ENCODE assay signal across 1 cellular context in the genomic region with DNA sequence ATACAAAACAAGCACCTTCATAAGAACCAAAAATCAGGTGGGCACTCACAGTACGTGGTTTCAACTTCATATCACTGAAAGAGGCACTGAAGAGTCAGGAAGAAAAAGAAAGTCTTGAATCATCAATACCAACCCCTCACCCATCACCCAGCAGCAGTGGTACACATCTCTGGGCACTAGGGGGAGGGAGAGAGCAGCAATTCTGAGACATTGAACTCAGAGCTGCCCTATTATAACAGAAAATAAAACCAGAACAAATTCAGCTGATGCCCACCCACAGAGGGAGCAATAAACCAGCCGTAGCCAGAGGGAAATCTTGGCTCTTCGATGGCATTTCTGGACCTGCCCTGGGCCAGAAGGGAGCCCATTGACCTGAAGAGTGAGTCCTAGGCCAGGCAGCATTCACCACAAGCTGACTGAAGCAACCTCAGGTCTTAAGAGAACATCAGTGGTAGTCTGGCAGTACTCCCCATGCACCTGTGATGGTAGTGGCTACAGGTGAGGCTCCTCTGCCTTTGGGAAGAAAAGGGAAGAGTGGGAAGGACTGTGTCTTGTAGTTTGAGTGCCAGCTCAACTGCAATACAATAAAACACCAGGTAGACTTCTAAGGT.
TF ChIP-seq lines count a peak whose summit lies in the region.

No MANE protein-coding gene starts in this region.

TF ChIP-seq in WTC11, 78 proteins besides CTCF, POLR2A, EP300 and RAD21 (continued from another document):
- TF ChIP-seq, protein P1, sequence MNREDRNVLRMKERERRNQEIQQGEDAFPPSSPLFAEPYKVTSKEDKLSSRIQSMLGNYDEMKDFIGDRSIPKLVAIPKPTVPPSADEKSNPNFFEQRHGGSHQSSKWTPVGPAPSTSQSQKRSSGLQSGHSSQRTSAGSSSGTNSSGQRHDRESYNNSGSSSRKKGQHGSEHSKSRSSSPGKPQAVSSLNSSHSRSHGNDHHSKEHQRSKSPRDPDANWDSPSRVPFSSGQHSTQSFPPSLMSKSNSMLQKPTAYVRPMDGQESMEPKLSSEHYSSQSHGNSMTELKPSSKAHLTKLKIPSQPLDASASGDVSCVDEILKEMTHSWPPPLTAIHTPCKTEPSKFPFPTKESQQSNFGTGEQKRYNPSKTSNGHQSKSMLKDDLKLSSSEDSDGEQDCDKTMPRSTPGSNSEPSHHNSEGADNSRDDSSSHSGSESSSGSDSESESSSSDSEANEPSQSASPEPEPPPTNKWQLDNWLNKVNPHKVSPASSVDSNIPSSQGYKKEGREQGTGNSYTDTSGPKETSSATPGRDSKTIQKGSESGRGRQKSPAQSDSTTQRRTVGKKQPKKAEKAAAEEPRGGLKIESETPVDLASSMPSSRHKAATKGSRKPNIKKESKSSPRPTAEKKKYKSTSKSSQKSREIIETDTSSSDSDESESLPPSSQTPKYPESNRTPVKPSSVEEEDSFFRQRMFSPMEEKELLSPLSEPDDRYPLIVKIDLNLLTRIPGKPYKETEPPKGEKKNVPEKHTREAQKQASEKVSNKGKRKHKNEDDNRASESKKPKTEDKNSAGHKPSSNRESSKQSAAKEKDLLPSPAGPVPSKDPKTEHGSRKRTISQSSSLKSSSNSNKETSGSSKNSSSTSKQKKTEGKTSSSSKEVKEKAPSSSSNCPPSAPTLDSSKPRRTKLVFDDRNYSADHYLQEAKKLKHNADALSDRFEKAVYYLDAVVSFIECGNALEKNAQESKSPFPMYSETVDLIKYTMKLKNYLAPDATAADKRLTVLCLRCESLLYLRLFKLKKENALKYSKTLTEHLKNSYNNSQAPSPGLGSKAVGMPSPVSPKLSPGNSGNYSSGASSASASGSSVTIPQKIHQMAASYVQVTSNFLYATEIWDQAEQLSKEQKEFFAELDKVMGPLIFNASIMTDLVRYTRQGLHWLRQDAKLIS (CRISPR knock-in tag; IDR thresholded peaks at IDR 0.05; ENCODE audit: borderline replicate concordance): no peak
- no peak for TF ChIP-seq JUN (CRISPR knock-in tag; IDR thresholded peaks at IDR 0.05)
- TF ChIP-seq ZNF396 (CRISPR knock-in tag; IDR thresholded peaks at IDR 0.05; ENCODE audit: borderline replicate concordance): no peak
- no peak for TF ChIP-seq ZNF263 (CRISPR knock-in tag; IDR thresholded peaks at IDR 0.05; ENCODE audit: low read depth)
- no peak for TF ChIP-seq TCF7 (CRISPR knock-in tag; IDR thresholded peaks at IDR 0.05; ENCODE audit: low read depth)
- TF ChIP-seq, protein P2, sequence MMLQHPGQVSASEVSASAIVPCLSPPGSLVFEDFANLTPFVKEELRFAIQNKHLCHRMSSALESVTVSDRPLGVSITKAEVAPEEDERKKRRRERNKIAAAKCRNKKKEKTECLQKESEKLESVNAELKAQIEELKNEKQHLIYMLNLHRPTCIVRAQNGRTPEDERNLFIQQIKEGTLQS (CRISPR knock-in tag; conservative IDR thresholded peaks at IDR 0.05): no peak
- TF ChIP-seq CREM (CRISPR knock-in tag; IDR thresholded peaks at IDR 0.05): no peak
- TF ChIP-seq ZNF232 (CRISPR knock-in tag; IDR thresholded peaks at IDR 0.05): no peak
- TF ChIP-seq, protein P3, sequence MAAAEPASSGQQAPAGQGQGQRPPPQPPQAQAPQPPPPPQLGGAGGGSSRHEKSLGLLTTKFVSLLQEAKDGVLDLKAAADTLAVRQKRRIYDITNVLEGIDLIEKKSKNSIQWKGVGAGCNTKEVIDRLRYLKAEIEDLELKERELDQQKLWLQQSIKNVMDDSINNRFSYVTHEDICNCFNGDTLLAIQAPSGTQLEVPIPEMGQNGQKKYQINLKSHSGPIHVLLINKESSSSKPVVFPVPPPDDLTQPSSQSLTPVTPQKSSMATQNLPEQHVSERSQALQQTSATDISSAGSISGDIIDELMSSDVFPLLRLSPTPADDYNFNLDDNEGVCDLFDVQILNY (CRISPR knock-in tag; IDR thresholded peaks at IDR 0.05): no peak
- no peak for TF ChIP-seq SOX15 (CRISPR knock-in tag; IDR thresholded peaks at IDR 0.05)
- no peak for TF ChIP-seq ATF1 (CRISPR knock-in tag; IDR thresholded peaks at IDR 0.05)
- TF ChIP-seq GABPB1 (CRISPR knock-in tag; IDR thresholded peaks at IDR 0.05): no peak
- TF ChIP-seq CREB1 (CRISPR knock-in tag; IDR thresholded peaks at IDR 0.05): no peak
- TF ChIP-seq, protein P4, sequence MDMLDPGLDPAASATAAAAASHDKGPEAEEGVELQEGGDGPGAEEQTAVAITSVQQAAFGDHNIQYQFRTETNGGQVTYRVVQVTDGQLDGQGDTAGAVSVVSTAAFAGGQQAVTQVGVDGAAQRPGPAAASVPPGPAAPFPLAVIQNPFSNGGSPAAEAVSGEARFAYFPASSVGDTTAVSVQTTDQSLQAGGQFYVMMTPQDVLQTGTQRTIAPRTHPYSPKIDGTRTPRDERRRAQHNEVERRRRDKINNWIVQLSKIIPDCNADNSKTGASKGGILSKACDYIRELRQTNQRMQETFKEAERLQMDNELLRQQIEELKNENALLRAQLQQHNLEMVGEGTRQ (CRISPR knock-in tag; IDR thresholded peaks at IDR 0.05): no peak
- no peak for TF ChIP-seq ZNF317 (CRISPR knock-in tag; IDR thresholded peaks at IDR 0.05; ENCODE audit: borderline replicate concordance, low read depth)
- TF ChIP-seq, protein P5, sequence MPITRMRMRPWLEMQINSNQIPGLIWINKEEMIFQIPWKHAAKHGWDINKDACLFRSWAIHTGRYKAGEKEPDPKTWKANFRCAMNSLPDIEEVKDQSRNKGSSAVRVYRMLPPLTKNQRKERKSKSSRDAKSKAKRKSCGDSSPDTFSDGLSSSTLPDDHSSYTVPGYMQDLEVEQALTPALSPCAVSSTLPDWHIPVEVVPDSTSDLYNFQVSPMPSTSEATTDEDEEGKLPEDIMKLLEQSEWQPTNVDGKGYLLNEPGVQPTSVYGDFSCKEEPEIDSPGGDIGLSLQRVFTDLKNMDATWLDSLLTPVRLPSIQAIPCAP (CRISPR knock-in tag; IDR thresholded peaks at IDR 0.05): no peak
- TF ChIP-seq, protein P6, sequence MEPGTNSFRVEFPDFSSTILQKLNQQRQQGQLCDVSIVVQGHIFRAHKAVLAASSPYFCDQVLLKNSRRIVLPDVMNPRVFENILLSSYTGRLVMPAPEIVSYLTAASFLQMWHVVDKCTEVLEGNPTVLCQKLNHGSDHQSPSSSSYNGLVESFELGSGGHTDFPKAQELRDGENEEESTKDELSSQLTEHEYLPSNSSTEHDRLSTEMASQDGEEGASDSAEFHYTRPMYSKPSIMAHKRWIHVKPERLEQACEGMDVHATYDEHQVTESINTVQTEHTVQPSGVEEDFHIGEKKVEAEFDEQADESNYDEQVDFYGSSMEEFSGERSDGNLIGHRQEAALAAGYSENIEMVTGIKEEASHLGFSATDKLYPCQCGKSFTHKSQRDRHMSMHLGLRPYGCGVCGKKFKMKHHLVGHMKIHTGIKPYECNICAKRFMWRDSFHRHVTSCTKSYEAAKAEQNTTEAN (CRISPR knock-in tag; IDR thresholded peaks at IDR 0.05): no peak
